Comparison of ENCODE assay signal across 16 cellular contexts in the genomic region with DNA sequence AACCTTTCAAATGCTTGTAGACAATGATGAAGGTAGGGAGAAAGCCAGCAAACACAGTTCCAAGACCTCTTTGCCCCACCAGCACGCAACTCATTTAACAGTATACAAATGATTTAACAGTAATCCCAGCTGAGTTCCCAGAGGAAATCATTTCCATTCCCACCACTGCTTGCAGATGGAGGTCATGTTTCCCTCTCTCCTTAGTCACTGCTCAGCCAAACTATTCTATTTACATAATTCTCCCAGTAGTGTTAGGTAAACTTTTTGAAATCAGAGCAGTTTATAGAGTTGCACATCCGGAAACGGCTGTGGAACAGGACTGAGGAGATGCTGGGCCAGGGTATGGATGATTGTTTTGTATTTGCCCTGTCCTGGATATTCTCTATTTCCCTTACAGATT.
DNase-seq lines count a peak whose midpoint lies in the region; ATAC-seq, FAIRE-seq and TF ChIP-seq lines count a peak whose summit lies in the region.
"Had no signal": no experiment of that assay in that cellular context is flagged by ENCODE, and none has a peak within 500 bp of the region (broad histone marks: within the 10 kb centered on the region; RNA-seq: fewer than 3 reads in every experiment).

No MANE protein-coding gene starts in this region.

- DNase-seq in AG09309 (ENCODE audit: low read depth) (peak; percentile 5), LHCN-M2 (ENCODE audit: low read depth) (peak; percentile 55), bronchial epithelial cell (ENCODE audit: low read depth) (peak; percentile 12), lower lobe of right lung (no peak), midbrain (lab: John Stamatoyannopoulos, UW) (no peak), NCI-H1417 (lab: John Stamatoyannopoulos, UW) (no peak), right lobe of liver (no peak)
- DNase-seq: activated CD8-positive, alpha-beta memory T cell treated with anti-CD3 and anti-CD28 coated beads, Interleukin-2, amount 50 U/mL, for 48 hours; activated effector memory CD4-positive, alpha-beta T cell treated with Interleukin-2 at 50 U/mL for 16 hours; adrenal gland; CD4-positive, alpha-beta T cell; NCI-H187 treated with DMSO at 0.1 percent for 48 hours; NCI-H446 had no signal

- no peaks in the 10 kb centered on the region for H3K27me3 ChIP-seq in bronchial epithelial cell (ENCODE audit: control insufficient read depth, insufficient read depth, low read length)
- no peaks in the 10 kb centered on the region for H3K27me3 ChIP-seq in lower lobe of right lung (ENCODE audit: low read depth)
- no peaks in the 10 kb centered on the region for H3K27me3 ChIP-seq in right lobe of liver
- H3K27me3 ChIP-seq: adrenal gland had no signal

- no peaks in the 10 kb centered on the region for H3K36me3 ChIP-seq in bronchial epithelial cell (ENCODE audit: control insufficient read depth, insufficient read depth, low read length)
- H3K36me3 ChIP-seq in lower lobe of right lung = no peaks in the 10 kb centered on the region
- H3K36me3 ChIP-seq in right lobe of liver = no peaks in the 10 kb centered on the region
- H3K36me3 ChIP-seq: adrenal gland had no signal

- H3K27ac ChIP-seq in lower lobe of right lung = no peak overlapping the region
- no peak overlapping the region for H3K27ac ChIP-seq in right lobe of liver
- H3K27ac ChIP-seq: adrenal gland, HL-60 had no signal

- H3K4me3 ChIP-seq in AG09309 (ENCODE audit: control insufficient read depth, low read depth, low read length) (no peak overlapping the region), bronchial epithelial cell (ENCODE audit: low read depth, low read length) (no peak overlapping the region), lower lobe of right lung (no peak overlapping the region), right lobe of liver (no peak overlapping the region)
- H3K4me3 ChIP-seq: adrenal gland had no signal

- intact Hi-C loops in lower lobe of right lung (cut with DNase I) (no loop called here), right lobe of liver (cut with DNase I) (no loop called here)

- ATAC-seq in lower lobe of right lung (peak; percentile 17 to 43), GM21515 (IDR thresholded peaks at IDR 0.05; ENCODE audit: unreplicated experiment) (no peak), right lobe of liver (no peak)
- ATAC-seq: Right ventricle myocardium inferior had no signal

- TF ChIP-seq POLR2A in right lobe of liver (IDR thresholded peaks at IDR 0.05) = no peak

- no peak for TF ChIP-seq CTCF in AG09309 (IDR thresholded peaks at IDR 0.05; ENCODE audit: control insufficient read depth, insufficient read depth, low read depth, low read length, missing control alignments)
- no peak for TF ChIP-seq CTCF in bronchial epithelial cell (IDR thresholded peaks at IDR 0.05; ENCODE audit: insufficient read depth, low read length, severe bottlenecking)
- TF ChIP-seq CTCF in lower lobe of right lung (IDR thresholded peaks at IDR 0.05) = no peak
- no peak for TF ChIP-seq CTCF in right lobe of liver (IDR thresholded peaks at IDR 0.05)

- 29% methylated on average over 3 of the region's 3 CpGs for WGBS in right lobe of liver (ENCODE audit: insufficient coverage, low coverage, low lambda C conversion rate, missing lambda C conversion rate)

- H3K9me3 ChIP-seq in lower lobe of right lung = no peaks in the 10 kb centered on the region
- no peaks in the 10 kb centered on the region for H3K9me3 ChIP-seq in right lobe of liver
- H3K9me3 ChIP-seq: adrenal gland had no signal

- FAIRE-seq in bronchial epithelial cell (lab: Jason Lieb, UNC) = no peak

- no peaks in the 10 kb centered on the region for H3K4me1 ChIP-seq in lower lobe of right lung
- H3K4me1 ChIP-seq in right lobe of liver = no peaks in the 10 kb centered on the region
- H3K4me1 ChIP-seq: adrenal gland had no signal

Comparison
In these comparisons a context has a peak if more than half of its experiments do, and no peak if none do; other contexts are left out.
1. DNase-seq: peak in AG09309 (single experiment), LHCN-M2 (single experiment) and bronchial epithelial cell (single experiment); none in lower lobe of right lung (single experiment), midbrain (single experiment), NCI-H1417 (0 of 3) and right lobe of liver (0 of 3).
2. ATAC-seq: peak in lower lobe of right lung (2 of 2); none in GM21515 (single experiment) and right lobe of liver (0 of 4).